1 cellular context compared by ENCODE assay signal in genomic region chr7:66493235-66494181, GRCh38.
TF ChIP-seq lines count a peak whose summit lies in the region.

No MANE protein-coding gene starts in this region.

TF ChIP-seq in GM12878, 131 proteins besides CTCF, POLR2A, EP300 and RAD21 (continued from another document):
- TF ChIP-seq CUX1 (IDR thresholded peaks at IDR 0.05; ENCODE audit: insufficient replicate concordance, low read depth, low read length) (no peak), ZBTB40 (IDR thresholded peaks at IDR 0.05; ENCODE audit: borderline replicate concordance) (peak; percentile 76; the same call in 1 of the 2 replicates), DPF2 (IDR thresholded peaks at IDR 0.05) (peak; percentile 62; the same call in 1 of the 2 replicates), NFIC (IDR thresholded peaks at IDR 0.05; ENCODE audit: low read depth, low read length) (no peak), PAX5 (IDR thresholded peaks at IDR 0.05; ENCODE audit: borderline replicate concordance, low read depth, low read length) (peak; percentile 26; the same call in 1 of the 2 replicates), MXI1 (IDR thresholded peaks at IDR 0.05; ENCODE audit: low read depth, low read length) (0 out of 2 replicates have a peak, but pooled peaks have one; percentile 46), LARP7 (IDR thresholded peaks at IDR 0.05) (0 out of 2 replicates have a peak, but pooled peaks have one; percentile 50), YY1 (IDR thresholded peaks at IDR 0.05; ENCODE audit: low read depth, low read length) (peak; percentile 90), POLR2AphosphoS5 (IDR thresholded peaks at IDR 0.05; ENCODE audit: low read length) (peak; percentile 90), ZSCAN29 (IDR thresholded peaks at IDR 0.05) (no peak), MLLT1 (IDR thresholded peaks at IDR 0.05) (peak; percentile 83; the same call in 1 of the 2 replicates), SMAD1 (IDR thresholded peaks at IDR 0.05; ENCODE audit: low read depth, partially characterized antibody) (no peak), KDM1A (IDR thresholded peaks at IDR 0.05; ENCODE audit: borderline replicate concordance) (no peak), SKIL (IDR thresholded peaks at IDR 0.05; ENCODE audit: low read depth, poor library complexity, severe bottlenecking) (no peak)
TF ChIP-seq in GM12878: peak in this region for 47.
